Comparison of ENCODE assay signal across 26 cellular contexts in the genomic region with DNA sequence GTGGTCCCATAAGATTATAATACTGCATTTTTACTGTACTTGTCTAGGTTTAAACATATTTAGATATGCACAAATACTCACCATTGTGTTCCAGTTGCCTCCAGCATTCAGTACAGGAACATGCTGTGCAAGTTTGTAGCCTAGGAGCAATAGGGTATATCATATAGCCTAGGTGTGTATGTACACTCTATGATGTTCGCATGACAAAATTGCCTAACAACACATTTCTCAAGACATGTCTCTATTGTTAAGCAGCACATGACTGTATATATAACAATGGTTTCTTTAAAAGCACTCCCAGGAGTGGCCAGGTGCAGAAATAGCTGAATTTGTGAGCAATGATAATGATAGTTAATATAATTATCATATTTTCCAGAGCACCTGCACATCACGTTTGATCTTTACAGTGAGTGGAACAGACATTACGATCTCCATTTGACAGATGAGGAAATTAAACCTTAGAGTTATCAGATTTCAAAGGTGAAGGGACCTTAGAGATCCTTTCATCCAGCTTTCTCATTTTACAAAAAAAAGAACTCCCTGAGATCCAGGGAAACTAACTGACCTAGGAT.
DNase-seq lines count a peak whose midpoint lies in the region; ATAC-seq and TF ChIP-seq lines count a peak whose summit lies in the region.
"Had no signal": no experiment of that assay in that cellular context is flagged by ENCODE, and none has a peak within 500 bp of the region (broad histone marks: within the 10 kb centered on the region; RNA-seq: fewer than 3 reads in every experiment).

No MANE protein-coding gene starts in this region.

- H3K4me3 ChIP-seq in psoas muscle, result no peak overlapping the region
- H3K4me3 ChIP-seq: spleen, upper lobe of right lung had no signal

- no peak overlapping the region for H3K4me3 Mint-ChIP-seq in activated naive CD8-positive, alpha-beta T cell treated with anti-CD3 and anti-CD28 coated beads for 36 hours
- no peak overlapping the region for H3K4me3 Mint-ChIP-seq in activated naive CD8-positive, alpha-beta T cell treated with anti-CD3 and anti-CD28 coated beads, Interleukin-2, amount 50 U/mL, for 24 hours
- H3K4me3 Mint-ChIP-seq: brain had no signal

- H3K4me1 Mint-ChIP-seq in activated naive CD8-positive, alpha-beta T cell treated with anti-CD3 and anti-CD28 coated beads for 36 hours, result peaks cover 49% of the 10 kb centered on the region
- H3K4me1 Mint-ChIP-seq in activated naive CD8-positive, alpha-beta T cell treated with anti-CD3 and anti-CD28 coated beads, Interleukin-2, amount 50 U/mL, for 24 hours, result peaks cover 56% of the 10 kb centered on the region

- TF ChIP-seq CTCF in psoas muscle (IDR thresholded peaks at IDR 0.05), result no peak

- no peaks in the 10 kb centered on the region for H3K27me3 Mint-ChIP-seq in activated naive CD8-positive, alpha-beta T cell treated with anti-CD3 and anti-CD28 coated beads for 36 hours
- H3K27me3 Mint-ChIP-seq in activated naive CD8-positive, alpha-beta T cell treated with anti-CD3 and anti-CD28 coated beads, Interleukin-2, amount 50 U/mL, for 24 hours, result no peaks in the 10 kb centered on the region

- H3K27me3 ChIP-seq in psoas muscle (ENCODE audit: insufficient read depth in 3 of 3, low read length in 2 of 3), result no peaks in the 10 kb centered on the region
- H3K27me3 ChIP-seq: spleen had no signal

- intact Hi-C loops in psoas muscle (cut with DNase I), result no loop called here

- no peak for ATAC-seq in activated naive CD8-positive, alpha-beta T cell treated with anti-CD3 and anti-CD28 coated beads, Interleukin-2, amount 50 U/mL, for 24 hours
- ATAC-seq in psoas muscle (no peak), HG03457 (IDR thresholded peaks at IDR 0.05; ENCODE audit: unreplicated experiment) (no peak), HG02938 (IDR thresholded peaks at IDR 0.05; ENCODE audit: unreplicated experiment) (no peak)
- ATAC-seq: HepG2, upper lobe of right lung had no signal

- no peak for DNase-seq in activated naive CD8-positive, alpha-beta T cell treated with anti-CD3 and anti-CD28 coated beads for 36 hours
- DNase-seq in activated naive CD8-positive, alpha-beta T cell treated with anti-CD3 and anti-CD28 coated beads, Interleukin-2, amount 50 U/mL, for 24 hours, result no peak
- peak; percentile 61 for DNase-seq in NCI-H1436 treated with DMSO at 0.1 percent for 48 hours (lab: John Stamatoyannopoulos, UW)
- peak; percentile 83 for DNase-seq in SK-N-DZ (ENCODE audit: low spot score)
- no peak for DNase-seq in psoas muscle
- no peak for DNase-seq in A172 (ENCODE audit: low spot score)
- DNase-seq: ACHN; activated effector memory CD4-positive, alpha-beta T cell treated with Interleukin-2 at 50 U/mL for 16 hours; effector CD4-positive, alpha-beta T cell; EL; GOT3; kidney; mammary epithelial cell; NCI-H1092; NCI-H2227 treated with DMSO at 0.1 percent for 48 hours; occipital lobe; RPMI8226; spleen; stimulated activated CD4-positive, alpha-beta T cell treated with anti-CD3 and anti-CD28 coated beads, Interleukin-4, amount 100 ng/mL, for 24 hours; upper lobe of right lung had no signal

- no peaks in the 10 kb centered on the region for H3K36me3 Mint-ChIP-seq in activated naive CD8-positive, alpha-beta T cell treated with anti-CD3 and anti-CD28 coated beads for 36 hours
- no peaks in the 10 kb centered on the region for H3K36me3 Mint-ChIP-seq in activated naive CD8-positive, alpha-beta T cell treated with anti-CD3 and anti-CD28 coated beads, Interleukin-2, amount 50 U/mL, for 24 hours (ENCODE audit: low read depth)
- H3K36me3 Mint-ChIP-seq: brain had no signal

- H3K36me3 ChIP-seq in psoas muscle (ENCODE audit: insufficient read depth in 1 of 2, low read depth in 1 of 2), result no peaks in the 10 kb centered on the region
- H3K36me3 ChIP-seq: spleen, upper lobe of right lung had no signal

- peak overlapping the region; percentile 81 for H3K27ac ChIP-seq in psoas muscle
- H3K27ac ChIP-seq: C4-2B, HL-60, spleen, upper lobe of right lung had no signal

- peaks cover 5% of the 10 kb centered on the region for H3K9me3 Mint-ChIP-seq in activated naive CD8-positive, alpha-beta T cell treated with anti-CD3 and anti-CD28 coated beads for 36 hours
- H3K9me3 Mint-ChIP-seq in activated naive CD8-positive, alpha-beta T cell treated with anti-CD3 and anti-CD28 coated beads, Interleukin-2, amount 50 U/mL, for 24 hours, result no peaks in the 10 kb centered on the region

- H3K4me1 ChIP-seq in psoas muscle, result peaks cover 42% of the 10 kb centered on the region
- H3K4me1 ChIP-seq: spleen, upper lobe of right lung had no signal

- H3K27ac Mint-ChIP-seq in activated naive CD8-positive, alpha-beta T cell treated with anti-CD3 and anti-CD28 coated beads for 36 hours, result peak overlapping the region; percentile 50
- H3K27ac Mint-ChIP-seq in activated naive CD8-positive, alpha-beta T cell treated with anti-CD3 and anti-CD28 coated beads, Interleukin-2, amount 50 U/mL, for 24 hours, result no peak overlapping the region

- WGBS in psoas muscle, 3 donors, result 47 to 67% (median 52%) methylated on average over 3 of the region's 3 CpGs

- H3K9me3 ChIP-seq in psoas muscle, result no peaks in the 10 kb centered on the region
- H3K9me3 ChIP-seq: spleen, upper lobe of right lung had no signal

Comparison
In these comparisons a context has a peak if more than half of its experiments do, and no peak if none do; other contexts are left out.
1. DNase-seq: peak in NCI-H1436 treated with DMSO at 0.1 percent for 48 hours (single experiment) and SK-N-DZ (single experiment); none in activated naive CD8-positive, alpha-beta T cell treated with anti-CD3 and anti-CD28 coated beads for 36 hours (single experiment), activated naive CD8-positive, alpha-beta T cell treated with anti-CD3 and anti-CD28 coated beads, Interleukin-2, amount 50 U/mL, for 24 hours (single experiment), psoas muscle (0 of 2) and A172 (single experiment).